ENCODE assay signal across 10 cellular contexts in genomic region chr15:90087454-90088154, GRCh38. TPM values are rescaled to one million over a fixed set of nuclear protein-coding genes. Genes with fewer than 3 reads are reported as not detected.
DNase-seq lines count a peak whose midpoint lies in the region; ATAC-seq and TF ChIP-seq lines count a peak whose summit lies in the region.
"Had no signal": no experiment of that assay in that cellular context is flagged by ENCODE, and none has a peak within 500 bp of the region (broad histone marks: within the 10 kb centered on the region; RNA-seq: fewer than 3 reads in every experiment).

No MANE protein-coding gene starts in this region.

- H3K18ac ChIP-seq in H9 (ENCODE audit: insufficient read length, low read depth, low read length): no peak overlapping the region

- WGBS in H9 (ENCODE audit: extremely low coverage, insufficient read length, low lambda C conversion rate): no CpG with 5 or more reads among the region's 20 CpGs

- H3K27me3 Mint-ChIP-seq in H9 (ENCODE audit: low read depth): no peaks in the 10 kb centered on the region; the same call in 1 of the 2 replicates
- H3K27me3 Mint-ChIP-seq in activated CD4-positive, alpha-beta memory T cell treated with anti-CD3 and anti-CD28 coated beads, Interleukin-2, amount 10 ng/mL, durations not matched to agents 7 days and 5 days: no peaks in the 10 kb centered on the region

- H3K56ac ChIP-seq in H9 (ENCODE audit: insufficient read length, low read depth, low read length): no peak overlapping the region

- H2AK5ac ChIP-seq in H9 (ENCODE audit: insufficient read length, low read length): no peak overlapping the region

- H3K4ac ChIP-seq in H9 (ENCODE audit: low read depth, low read length): no peak overlapping the region

- no peak overlapping the region for H3T11ph ChIP-seq in H9 (ENCODE audit: low read length)

- peak; percentile 47 for DNase-seq in CD1c-positive myeloid dendritic cell (ENCODE audit: extremely low spot score)
- DNase-seq in H9: peak; percentile 62
- peak; percentile 44 for DNase-seq in activated CD4-positive, alpha-beta memory T cell treated with anti-CD3 and anti-CD28 coated beads, Interleukin-2, amount 10 ng/mL, durations not matched to agents 7 days and 5 days
- peak; percentile 47 for DNase-seq in inferior parietal cortex (ENCODE audit: extremely low spot score)

- POLR2A ChIA-PET in activated CD4-positive, alpha-beta memory T cell treated with anti-CD3 and anti-CD28 coated beads, Interleukin-2, amount 10 ng/mL, durations not matched to agents 7 days and 5 days (lab: Charles Lee): interaction anchor here (1.2 to 5.0 kb wide), 5 partner anchors 11 to 213 kb away, joined by 3 to 16 read pairs (median 5); partner anchors contain the start of genes AP3S2 and IDH2

- H2BK120ac ChIP-seq in H9 (ENCODE audit: low read depth, low read length, poor library complexity, severe bottlenecking): no peak overlapping the region

- H3K27me3 ChIP-seq in H9 (ENCODE audit: insufficient read depth, low read length): no peaks in the 10 kb centered on the region

- H3K9ac ChIP-seq in H9 (ENCODE audit: extremely low read depth, insufficient read length, low read length): no peak overlapping the region
- H3K9ac ChIP-seq: KMS-11 had no signal

- TF ChIP-seq CTCF in H9 (conservative IDR thresholded peaks at IDR 0.05): peak; percentile 21; the same call in 2 of the 3 replicates

- no peaks in the 10 kb centered on the region for H3K4me1 ChIP-seq in H9 (ENCODE audit: insufficient read depth, low read length)

- no peaks in the 10 kb centered on the region for H3K79me1 ChIP-seq in H9 (ENCODE audit: insufficient read depth, low read depth, low read length, poor library complexity, severe bottlenecking)

- no peak overlapping the region for H2BK20ac ChIP-seq in H9 (ENCODE audit: low read depth, low read length, poor library complexity, severe bottlenecking)

- H4K8ac ChIP-seq in H9 (replicated peaks; ENCODE audit: insufficient read length, low read depth, low read length): no peak overlapping the region

- H3K27ac ChIP-seq in H9 (ENCODE audit: insufficient read length, low read depth, low read length): no peak overlapping the region
- H3K27ac ChIP-seq: epithelial cell of prostate, KMS-11 had no signal

- no peak overlapping the region for H2BK15ac ChIP-seq in H9 (ENCODE audit: low read depth, low read length)

- no peak overlapping the region for H4K5ac ChIP-seq in H9 (ENCODE audit: insufficient read length, low read depth, low read length)

- H3K4me3 Mint-ChIP-seq in H9: no peak overlapping the region; a peak in 1 of 5 replicates
- H3K4me3 Mint-ChIP-seq in activated CD4-positive, alpha-beta memory T cell treated with anti-CD3 and anti-CD28 coated beads, Interleukin-2, amount 10 ng/mL, durations not matched to agents 7 days and 5 days: no peak overlapping the region

- no peaks in the 10 kb centered on the region for H4K20me1 ChIP-seq in H9 (ENCODE audit: control insufficient read depth, insufficient read depth, insufficient read length)

- H3K27ac Mint-ChIP-seq in H9: no peak overlapping the region
- H3K27ac Mint-ChIP-seq in activated CD4-positive, alpha-beta memory T cell treated with anti-CD3 and anti-CD28 coated beads, Interleukin-2, amount 10 ng/mL, durations not matched to agents 7 days and 5 days: no peak overlapping the region

- CTCF ChIA-PET in activated CD4-positive, alpha-beta memory T cell treated with anti-CD3 and anti-CD28 coated beads, Interleukin-2, amount 10 ng/mL, durations not matched to agents 7 days and 5 days (lab: Charles Lee): interaction anchor here (0.5 to 4.0 kb wide), 19 partner anchors 9 to 347 kb away, joined by 3 to 19 read pairs (median 5); partner anchors contain the start of genes CIB1, GDPGP1 and IDH2

- peaks cover under 1 to 4% of the 10 kb centered on the region in 2 experiments; a peak in 3 of 4 replicates for H3K4me1 Mint-ChIP-seq in H9
- peaks cover 17% of the 10 kb centered on the region for H3K4me1 Mint-ChIP-seq in activated CD4-positive, alpha-beta memory T cell treated with anti-CD3 and anti-CD28 coated beads, Interleukin-2, amount 10 ng/mL, durations not matched to agents 7 days and 5 days

- H3K23ac ChIP-seq in H9 (ENCODE audit: insufficient read length, low read depth, low read length): no peak overlapping the region

- no peak overlapping the region for H3K4me2 ChIP-seq in H9 (ENCODE audit: insufficient read depth, insufficient read length, low read length)
- H3K4me2 ChIP-seq: KMS-11 had no signal

- no peak overlapping the region for H2AFZ ChIP-seq in H9 (ENCODE audit: low read length)

- H3K36me3 Mint-ChIP-seq in H9 (ENCODE audit: insufficient read depth in 1 of 3, low read depth in 3 of 3): peaks cover 22 to 51% (median 38%) of the 10 kb centered on the region in 3 experiments; a peak in 6 of 7 replicates
- peaks cover 73% of the 10 kb centered on the region for H3K36me3 Mint-ChIP-seq in activated CD4-positive, alpha-beta memory T cell treated with anti-CD3 and anti-CD28 coated beads, Interleukin-2, amount 10 ng/mL, durations not matched to agents 7 days and 5 days (ENCODE audit: low read depth)

- H2BK12ac ChIP-seq in H9 (ENCODE audit: insufficient read length, low read depth, low read length): no peak overlapping the region

- H2BK5ac ChIP-seq in H9 (ENCODE audit: insufficient read length, low read length): no peak overlapping the region

- peaks cover 2 to 4% of the 10 kb centered on the region in 2 experiments; a peak in 4 of 5 replicates for H3K9me3 Mint-ChIP-seq in H9
- H3K9me3 Mint-ChIP-seq in activated CD4-positive, alpha-beta memory T cell treated with anti-CD3 and anti-CD28 coated beads, Interleukin-2, amount 10 ng/mL, durations not matched to agents 7 days and 5 days: no peaks in the 10 kb centered on the region

- no peak for ATAC-seq in GM18519 (IDR thresholded peaks at IDR 0.05; ENCODE audit: low FRiP score, unreplicated experiment)
- ATAC-seq in HG02623 (IDR thresholded peaks at IDR 0.05; ENCODE audit: unreplicated experiment): no peak
- ATAC-seq in GM21529 (IDR thresholded peaks at IDR 0.05; ENCODE audit: unreplicated experiment): no peak
- ATAC-seq in HG02798 (IDR thresholded peaks at IDR 0.05; ENCODE audit: poor library complexity, unreplicated experiment): no peak

- no peak overlapping the region for H3K14ac ChIP-seq in H9 (ENCODE audit: insufficient read depth, low read length)

- no peaks in the 10 kb centered on the region for H3K9me3 ChIP-seq in H9 (ENCODE audit: control insufficient read depth, low read depth, low read length)

- no peaks in the 10 kb centered on the region for H3K23me2 ChIP-seq in H9 (ENCODE audit: insufficient read length, low read depth, low read length, poor library complexity, severe bottlenecking)

- no peaks in the 10 kb centered on the region for H3K79me2 ChIP-seq in H9 (ENCODE audit: insufficient read depth, low read length)

- no peak overlapping the region for H4K91ac ChIP-seq in H9 (ENCODE audit: insufficient read length, low read depth, low read length)

RNA-seq across cellular contexts. Expression of gene IDH2, which starts 14.7 kb away (rescaled TPM):
- 57.7 and 62.5 TPM in 2 replicates for total RNA-seq in H9 (2021)
- total RNA-seq in activated CD4-positive, alpha-beta memory T cell treated with anti-CD3 and anti-CD28 coated beads, Interleukin-2, amount 10 ng/mL, durations not matched to agents 7 days and 5 days: 100 to 1,000 TPM; 218 to 224 TPM
